ENCODE assay signal across 15 cellular contexts in the genomic region with DNA sequence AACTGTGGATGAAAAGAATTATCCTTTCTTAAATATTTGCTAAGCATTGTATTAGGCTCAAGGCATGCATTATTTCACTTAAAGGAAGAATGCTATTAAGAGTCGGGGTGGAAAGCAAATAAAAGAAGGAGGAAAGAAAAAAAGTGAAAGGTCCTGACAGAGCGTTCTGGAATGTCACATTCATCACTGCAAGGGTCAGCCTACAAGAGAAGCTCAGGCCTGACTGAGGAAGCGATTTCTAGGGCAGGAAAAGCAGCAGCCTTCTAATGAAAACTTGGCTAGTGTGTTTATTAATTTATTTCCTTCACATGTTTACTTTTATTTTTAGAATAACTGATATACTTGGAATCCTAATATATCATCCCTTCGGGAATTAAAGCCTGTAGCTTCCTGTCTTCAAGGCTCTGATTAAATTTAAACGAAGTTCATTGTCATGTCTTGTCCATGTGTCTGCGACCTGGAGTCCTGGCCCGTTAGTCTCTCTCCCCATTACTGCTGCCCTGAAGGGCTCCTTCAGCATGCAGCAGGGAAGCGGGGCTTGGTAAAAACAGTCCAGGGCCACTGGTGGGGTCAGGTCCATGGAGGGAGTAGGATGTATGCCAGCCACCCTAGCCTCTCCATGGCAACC.
"Had no signal": no experiment of that assay in that cellular context is flagged by ENCODE, and none has a peak within 500 bp of the region (broad histone marks: within the 10 kb centered on the region; RNA-seq: fewer than 3 reads in every experiment).

No MANE protein-coding gene starts in this region.

- DNase-seq: activated CD4-positive, alpha-beta T cell treated with anti-CD3 and anti-CD28 coated beads, Interleukin-2, amount 50 U/mL, for 48 hours; activated naive CD4-positive, alpha-beta T cell treated with anti-CD3 and anti-CD28 coated beads, Interleukin-2, amount 50 U/mL, for 16 hours; activated T-cell treated with anti-CD3 and anti-CD28 coated beads, Interleukin-2, amount 50 U/mL, for 1 hour; hypothalamus; kidney glomerular epithelial cell; mammary epithelial cell; naive thymus-derived CD8-positive, alpha-beta T cell; posterior cingulate gyrus; stimulated activated naive CD8-positive, alpha-beta T cell treated with anti-CD3 and anti-CD28 coated beads, Interleukin-15, amount 100 ng/mL, for 72 hours; T-cell; T1000; upper lobe of left lung had no signal

- H3K27ac ChIP-seq: right atrium auricular region, VCaP had no signal

- H3K4me3 Mint-ChIP-seq: naive thymus-derived CD8-positive, alpha-beta T cell; stimulated activated naive CD8-positive, alpha-beta T cell treated with anti-CD3 and anti-CD28 coated beads, Interleukin-15, amount 100 ng/mL, for 72 hours; T-cell had no signal

- H3K36me3 Mint-ChIP-seq: naive thymus-derived CD8-positive, alpha-beta T cell; T-cell had no signal

- H3K4me1 ChIP-seq: right atrium auricular region had no signal

- H3K27ac Mint-ChIP-seq: naive thymus-derived CD8-positive, alpha-beta T cell; stimulated activated naive CD8-positive, alpha-beta T cell treated with anti-CD3 and anti-CD28 coated beads, Interleukin-15, amount 100 ng/mL, for 72 hours; T-cell had no signal

- H3K36me3 ChIP-seq: right atrium auricular region, upper lobe of left lung had no signal

- H3K27me3 ChIP-seq: right atrium auricular region, upper lobe of left lung had no signal

- H3K4me3 ChIP-seq: right atrium auricular region, smooth muscle cell, upper lobe of left lung had no signal

- H3K9me3 ChIP-seq: right atrium auricular region, upper lobe of left lung had no signal

- H3K9me3 Mint-ChIP-seq: stimulated activated naive CD8-positive, alpha-beta T cell treated with anti-CD3 and anti-CD28 coated beads, Interleukin-15, amount 100 ng/mL, for 72 hours; T-cell had no signal

- H3K4me1 Mint-ChIP-seq: naive thymus-derived CD8-positive, alpha-beta T cell; stimulated activated naive CD8-positive, alpha-beta T cell treated with anti-CD3 and anti-CD28 coated beads, Interleukin-15, amount 100 ng/mL, for 72 hours; T-cell had no signal

- H3K4me2 ChIP-seq: smooth muscle cell had no signal

- ATAC-seq: naive thymus-derived CD8-positive, alpha-beta T cell; stimulated activated naive CD8-positive, alpha-beta T cell treated with anti-CD3 and anti-CD28 coated beads, Interleukin-15, amount 100 ng/mL, for 72 hours; T-cell had no signal
